24 cellular contexts compared by ENCODE assay signal in genomic region chr17:29190039-29190438, GRCh38. TPM values are rescaled to one million over a fixed set of nuclear protein-coding genes. Genes with fewer than 3 reads are reported as not detected.
"Had no signal": no experiment of that assay in that cellular context is flagged by ENCODE, and none has a peak within 500 bp of the region (broad histone marks: within the 10 kb centered on the region; RNA-seq: fewer than 3 reads in every experiment).

No MANE protein-coding gene starts in this region.

- H3K27me3 ChIP-seq: dorsolateral prefrontal cortex, heart left ventricle, ovary, stomach, transverse colon had no signal

- H3K4me3 Mint-ChIP-seq: mesothelial cell of epicardium, natural killer cell, neural crest cell had no signal

- H3K27ac ChIP-seq: heart left ventricle, ovary, stomach, thoracic aorta, transverse colon had no signal

- H3K36me3 Mint-ChIP-seq: mesothelial cell of epicardium, natural killer cell had no signal

- H3K27ac Mint-ChIP-seq: mesothelial cell of epicardium, natural killer cell had no signal

- DNase-seq: cortex of kidney; effector CD8-positive, alpha-beta T cell; heart left ventricle; hippocampal formation; natural killer cell; ovary; right cardiac atrium; small intestine; stimulated activated CD4-positive, alpha-beta T cell treated with anti-CD3 and anti-CD28 coated beads, Interleukin-12 subunit alpha, Interleukin-12 subunit beta, amount 100 ng/mL, for 4 hours; stimulated activated naive CD4-positive, alpha-beta T cell; stomach; substantia nigra; transverse colon had no signal

- H3K9me3 ChIP-seq: heart left ventricle, ovary, stomach, thoracic aorta, transverse colon had no signal

- ATAC-seq: heart left ventricle, natural killer cell, right cardiac atrium had no signal

- H3K4me3 ChIP-seq: dorsolateral prefrontal cortex, heart left ventricle, ovary, stomach, thoracic aorta, transverse colon had no signal

- H3K9me3 Mint-ChIP-seq: mesothelial cell of epicardium, natural killer cell had no signal

- H3K36me3 ChIP-seq: heart left ventricle, ovary, stomach, thoracic aorta, transverse colon had no signal

- H3K4me1 Mint-ChIP-seq: mesothelial cell of epicardium, natural killer cell had no signal

- H3K4me1 ChIP-seq: stomach, transverse colon had no signal

RNA-seq across cellular contexts. Expression of gene CRYBA1, which starts 56.6 kb away (rescaled TPM):
- total RNA-seq: dorsolateral prefrontal cortex, frontal cortex, glomerular endothelial cell, heart left ventricle, kidney epithelial cell, lower leg skin, mesothelial cell of epicardium, mucosa of gallbladder, myocyte, natural killer cell, ovary, posterior vena cava, right cardiac atrium, stomach, thoracic aorta, transverse colon had no signal
